ENCODE assay signal across 17 cellular contexts in genomic region chr1:24386241-24386640, GRCh38. TPM values are rescaled to one million over a fixed set of nuclear protein-coding genes. Genes with fewer than 3 reads are reported as not detected.
A peak's percentile ranks its signal among the peaks of the same experiment; 100 is the strongest.
DNase-seq lines count a peak whose midpoint lies in the region; ATAC-seq and TF ChIP-seq lines count a peak whose summit lies in the region.
"Had no signal": no experiment of that assay in that cellular context is flagged by ENCODE, and none has a peak within 500 bp of the region (broad histone marks: within the 10 kb centered on the region; RNA-seq: fewer than 3 reads in every experiment).

No MANE protein-coding gene starts in this region.

- ATAC-seq in HG02870 (IDR thresholded peaks at IDR 0.05; ENCODE audit: unreplicated experiment) = no peak
- ATAC-seq: HepG2 had no signal

- no peaks in the 10 kb centered on the region for H3K27me3 Mint-ChIP-seq in T-helper 1 cell treated with Interleukin-12 subunit alpha and Interleukin-12 subunit beta and Interleukin-4 antibody, amounts not matched to agents 30 μg/mL and 1 μg/mL, for 36 hours (ENCODE audit: low read depth)
- H3K27me3 Mint-ChIP-seq in osteocyte (ENCODE audit: unreplicated experiment) = no peaks in the 10 kb centered on the region
- H3K27me3 Mint-ChIP-seq: activated B cell treated with CpG ODN at 0.5 μM for 24 hours; activated T-cell treated with anti-CD3 and anti-CD28 coated beads, Interleukin-2, amount 50 U/mL, for 24 hours; dendritic cell treated with granulocyte-macrophage colony-stimulating factor and Interleukin-4, amounts not matched to agents 40 ng/mL and 50 ng/mL, for 4 days had no signal

- H3K4me1 Mint-ChIP-seq in T-helper 1 cell treated with Interleukin-12 subunit alpha and Interleukin-12 subunit beta and Interleukin-4 antibody, amounts not matched to agents 30 μg/mL and 1 μg/mL, for 36 hours (ENCODE audit: low read depth) = peaks cover 30% of the 10 kb centered on the region
- H3K4me1 Mint-ChIP-seq in osteocyte (ENCODE audit: unreplicated experiment) = peaks cover 35% of the 10 kb centered on the region

- no peak overlapping the region for H3K4me3 Mint-ChIP-seq in T-helper 1 cell treated with Interleukin-12 subunit alpha and Interleukin-12 subunit beta and Interleukin-4 antibody, amounts not matched to agents 30 μg/mL and 1 μg/mL, for 36 hours
- H3K4me3 Mint-ChIP-seq in osteocyte (ENCODE audit: unreplicated experiment) = no peak overlapping the region
- H3K4me3 Mint-ChIP-seq: activated T-cell treated with anti-CD3 and anti-CD28 coated beads, Interleukin-2, amount 50 U/mL, for 24 hours; dendritic cell treated with granulocyte-macrophage colony-stimulating factor and Interleukin-4, amounts not matched to agents 40 ng/mL and 50 ng/mL, for 4 days; immature natural killer cell had no signal

- peaks cover 8% of the 10 kb centered on the region for H3K36me3 Mint-ChIP-seq in T-helper 1 cell treated with Interleukin-12 subunit alpha and Interleukin-12 subunit beta and Interleukin-4 antibody, amounts not matched to agents 30 μg/mL and 1 μg/mL, for 36 hours (ENCODE audit: low read depth)
- H3K36me3 Mint-ChIP-seq in osteocyte (ENCODE audit: unreplicated experiment) = peaks cover 3% of the 10 kb centered on the region
- H3K36me3 Mint-ChIP-seq: immature natural killer cell had no signal

- H3K9me3 Mint-ChIP-seq in T-helper 1 cell treated with Interleukin-12 subunit alpha and Interleukin-12 subunit beta and Interleukin-4 antibody, amounts not matched to agents 30 μg/mL and 1 μg/mL, for 36 hours = no peaks in the 10 kb centered on the region
- no peaks in the 10 kb centered on the region for H3K9me3 Mint-ChIP-seq in osteocyte (ENCODE audit: unreplicated experiment)
- H3K9me3 Mint-ChIP-seq: activated B cell treated with CpG ODN at 0.5 μM for 24 hours; activated T-cell treated with anti-CD3 and anti-CD28 coated beads, Interleukin-2, amount 50 U/mL, for 24 hours; dendritic cell treated with granulocyte-macrophage colony-stimulating factor and Interleukin-4, amounts not matched to agents 40 ng/mL and 50 ng/mL, for 4 days; immature natural killer cell had no signal

- H3K27ac Mint-ChIP-seq in T-helper 1 cell treated with Interleukin-12 subunit alpha and Interleukin-12 subunit beta and Interleukin-4 antibody, amounts not matched to agents 30 μg/mL and 1 μg/mL, for 36 hours = peak overlapping the region; percentile 41
- peak overlapping the region; percentile 2 for H3K27ac Mint-ChIP-seq in osteocyte (ENCODE audit: unreplicated experiment)
- H3K27ac Mint-ChIP-seq: dendritic cell treated with granulocyte-macrophage colony-stimulating factor and Interleukin-4, amounts not matched to agents 40 ng/mL and 50 ng/mL, for 4 days; immature natural killer cell had no signal

- DNase-seq in T-helper 1 cell = no peak
- peak; percentile 24 for DNase-seq in NCI-H2029 treated with DMSO at 0.1 percent for 48 hours (lab: John Stamatoyannopoulos, UW)
- DNase-seq in astrocyte of the hippocampus (ENCODE audit: low read depth, low spot score) = peak; percentile 74
- no peak for DNase-seq in osteocyte (ENCODE audit: extremely low spot score, unreplicated experiment)
- DNase-seq in mesenteric fat pad (ENCODE audit: low spot score) = no peak
- DNase-seq in globus pallidus (ENCODE audit: low spot score) = no peak
- DNase-seq: activated B cell treated with CpG ODN at 0.5 μM for 24 hours; activated T-cell treated with anti-CD3 and anti-CD28 coated beads, Interleukin-2, amount 50 U/mL, for 24 hours; Calu3; foreskin melanocyte; immature natural killer cell; NCI-H1694; tibial artery had no signal

- TF ChIP-seq CTCF in osteocyte (IDR thresholded peaks at IDR 0.05) = no peak

RNA-seq across cellular contexts. Expression of gene STPG1, which starts 27.3 kb away (rescaled TPM):
- total RNA-seq in osteocyte (5.3 and 5.4 TPM in 2 replicates), mesenteric fat pad (7.5 TPM)

RNA-seq across cellular contexts. Expression of gene NIPAL3, which starts 29.4 kb away (rescaled TPM):
- 25.8 and 28.4 TPM in 2 replicates for total RNA-seq in osteocyte
- total RNA-seq in mesenteric fat pad = 9.6 TPM

Comparison
In these comparisons a context has a peak if more than half of its experiments do, and no peak if none do; other contexts are left out.
1. DNase-seq: peak in NCI-H2029 treated with DMSO at 0.1 percent for 48 hours (single experiment) and astrocyte of the hippocampus (single experiment); none in T-helper 1 cell (0 of 5), osteocyte (single experiment), mesenteric fat pad (single experiment) and globus pallidus (single experiment).